Comparison of ENCODE assay signal across 2 cellular contexts in genomic region chr7:155813125-155813524, GRCh38.
TF ChIP-seq lines count a peak whose summit lies in the region.

No MANE protein-coding gene starts in this region.

TF ChIP-seq in HEK293, 187 proteins besides CTCF, POLR2A, EP300 and RAD21 (continued from another document):
- TF ChIP-seq KLF17 (tag by site-specific recombination; IDR thresholded peaks at IDR 0.05) (no peak), ZNF510 (tag by site-specific recombination; IDR thresholded peaks at IDR 0.05; ENCODE audit: insufficient replicate concordance) (no peak), EGR2 (tag by site-specific recombination; IDR thresholded peaks at IDR 0.05; ENCODE audit: low read depth) (peak; percentile 46; the same call in 1 of the 2 replicates), ZFHX2 (tag by site-specific recombination; conservative IDR thresholded peaks at IDR 0.05) (peak; percentile 23), MYNN (tag by site-specific recombination; IDR thresholded peaks at IDR 0.05; ENCODE audit: borderline replicate concordance) (no peak), ZNF837 (tag by site-specific recombination; IDR thresholded peaks at IDR 0.05) (no peak)
- TF ChIP-seq, protein P1, sequence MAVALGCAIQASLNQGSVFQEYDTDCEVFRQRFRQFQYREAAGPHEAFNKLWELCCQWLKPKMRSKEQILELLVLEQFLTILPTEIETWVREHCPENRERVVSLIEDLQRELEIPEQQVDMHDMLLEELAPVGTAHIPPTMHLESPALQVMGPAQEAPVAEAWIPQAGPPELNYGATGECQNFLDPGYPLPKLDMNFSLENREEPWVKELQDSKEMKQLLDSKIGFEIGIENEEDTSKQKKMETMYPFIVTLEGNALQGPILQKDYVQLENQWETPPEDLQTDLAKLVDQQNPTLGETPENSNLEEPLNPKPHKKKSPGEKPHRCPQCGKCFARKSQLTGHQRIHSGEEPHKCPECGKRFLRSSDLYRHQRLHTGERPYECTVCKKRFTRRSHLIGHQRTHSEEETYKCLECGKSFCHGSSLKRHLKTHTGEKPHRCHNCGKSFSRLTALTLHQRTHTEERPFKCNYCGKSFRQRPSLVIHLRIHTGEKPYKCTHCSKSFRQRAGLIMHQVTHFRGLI (tag by site-specific recombination; IDR thresholded peaks at IDR 0.05) = no peak

TF ChIP-seq in liver, 16 proteins besides CTCF, POLR2A, EP300 and RAD21 (continued from another document):
- TF ChIP-seq, protein P2, sequence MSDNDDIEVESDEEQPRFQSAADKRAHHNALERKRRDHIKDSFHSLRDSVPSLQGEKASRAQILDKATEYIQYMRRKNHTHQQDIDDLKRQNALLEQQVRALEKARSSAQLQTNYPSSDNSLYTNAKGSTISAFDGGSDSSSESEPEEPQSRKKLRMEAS (IDR thresholded peaks at IDR 0.05) = no peak
- no peak for TF ChIP-seq FOXA1 (IDR thresholded peaks at IDR 0.05)
